12 cellular contexts compared by ENCODE assay signal in the genomic region with DNA sequence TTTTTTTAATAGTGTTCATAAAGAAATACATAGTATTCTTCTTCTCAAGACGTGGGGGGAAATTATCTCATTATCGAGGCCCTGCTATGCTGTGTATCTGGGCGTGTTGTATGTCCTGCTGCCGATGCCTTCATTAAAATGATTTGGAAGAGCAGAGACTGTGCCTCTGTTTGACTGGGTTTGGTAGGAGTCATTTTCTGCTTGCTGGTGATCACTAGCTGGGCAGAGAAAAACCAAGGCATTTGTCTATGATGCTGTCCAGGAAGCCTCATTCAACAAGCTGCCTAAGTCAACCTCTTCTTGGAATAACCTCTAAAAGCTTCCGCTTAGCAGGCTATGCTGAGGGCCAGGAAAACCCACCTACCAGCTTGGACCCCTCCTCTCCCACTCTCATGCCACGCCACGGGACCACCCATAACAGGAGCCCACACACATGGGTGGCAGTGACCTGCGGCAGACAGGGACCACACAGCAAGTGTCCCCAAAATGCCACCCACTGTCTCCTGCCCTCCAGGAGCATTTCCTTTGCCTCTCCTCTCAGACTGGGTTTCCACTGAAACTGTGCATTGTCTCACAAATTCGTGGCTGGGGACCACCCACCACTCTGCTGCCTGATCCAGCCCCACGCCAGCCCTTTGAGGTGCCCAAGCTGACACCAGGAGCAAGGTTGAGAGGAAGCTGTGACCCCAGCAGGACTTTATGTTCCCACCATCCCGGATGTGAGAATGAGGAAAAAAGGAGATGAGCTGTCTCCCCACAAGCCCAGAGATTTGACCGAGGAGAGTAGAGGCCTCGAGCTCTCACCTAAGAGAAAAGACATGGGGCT. TPM values are rescaled to one million over a fixed set of nuclear protein-coding genes. Genes with fewer than 3 reads are reported as not detected.
DNase-seq lines count a peak whose midpoint lies in the region; ATAC-seq, FAIRE-seq and TF ChIP-seq lines count a peak whose summit lies in the region.
"Had no signal": no experiment of that assay in that cellular context is flagged by ENCODE, and none has a peak within 500 bp of the region (broad histone marks: within the 10 kb centered on the region; RNA-seq: fewer than 3 reads in every experiment).

No MANE protein-coding gene starts in this region.

- TF ChIP-seq CTCF in Loucy (conservative IDR thresholded peaks at IDR 0.05; ENCODE audit: low read length) (no peak), left lung (IDR thresholded peaks at IDR 0.05) (no peak)

- no peaks in the 10 kb centered on the region for H3K27me3 ChIP-seq in CD4-positive, CD25-positive, alpha-beta regulatory T cell (ENCODE audit: control insufficient read depth, insufficient read depth, low read length)
- H3K27me3 ChIP-seq in Loucy (ENCODE audit: insufficient read depth, low read length, poor library complexity, severe bottlenecking) (no peaks in the 10 kb centered on the region), left lung (no peaks in the 10 kb centered on the region)
- H3K27me3 ChIP-seq in naive thymus-derived CD4-positive, alpha-beta T cell (ENCODE audit: control insufficient read depth in 2 of 2, insufficient read depth in 2 of 2, low read length in 2 of 2) = no peaks in the 10 kb centered on the region
- H3K27me3 ChIP-seq: BE2C, cardiac muscle cell, hepatocyte had no signal

- intact Hi-C loops in activated T-helper 2 cell treated with anti-CD3 and anti-CD28 coated beads, Interferon-gamma antibody, Interleukin-2, Interleukin-4, amounts not matched to agents 10 μg/mL and 5 μg/mL and 100 μg/mL, durations not matched to agents 14 hours and 24 hours and 36 hours (cut with micrococcal nuclease) = loop anchor here (10.0 kb wide), 2 partner anchors 327 to 817 kb away; no protein-coding TSS in a partner anchor
- intact Hi-C loops in naive thymus-derived CD4-positive, alpha-beta T cell (cut with micrococcal nuclease) = loop anchor here in 1 of 2 donors (5.0 to 10.0 kb wide), 2 partner anchors 35 to 247 kb away; no protein-coding TSS in a partner anchor
- intact Hi-C loops in left lung (cut with DNase I) = no loop called here

- peak overlapping the region; percentile 60 for H3K4me3 ChIP-seq in CD4-positive, CD25-positive, alpha-beta regulatory T cell (ENCODE audit: low read depth, low read length)
- H3K4me3 ChIP-seq in Loucy (ENCODE audit: low read length, poor library complexity, severe bottlenecking) (no peak overlapping the region), left lung (no peak overlapping the region)
- peak overlapping the region; percentile 18 for H3K4me3 ChIP-seq in naive thymus-derived CD4-positive, alpha-beta T cell (ENCODE audit: low read length)
- H3K4me3 ChIP-seq: cardiac muscle cell, hepatocyte had no signal

- no peak overlapping the region for H2AFZ ChIP-seq in Loucy (ENCODE audit: low read length)
- H2AFZ ChIP-seq: hepatocyte had no signal

- no peak for FAIRE-seq in urothelium cell line (lab: Jason Lieb, UNC)

- peak overlapping the region; percentile 67 for H3K4me2 ChIP-seq in Loucy (ENCODE audit: low read depth, low read length, poor library complexity, severe bottlenecking)
- H3K4me2 ChIP-seq: hepatocyte had no signal

- peaks cover 60% of the 10 kb centered on the region for H3K36me3 Mint-ChIP-seq in CD4-positive, CD25-positive, alpha-beta regulatory T cell
- H3K36me3 Mint-ChIP-seq in activated T-helper 2 cell treated with anti-CD3 and anti-CD28 coated beads, Interferon-gamma antibody, Interleukin-2, Interleukin-4, amounts not matched to agents 10 μg/mL and 5 μg/mL and 100 μg/mL, durations not matched to agents 14 hours and 24 hours and 36 hours (ENCODE audit: low read depth) = peaks cover 69% of the 10 kb centered on the region
- peaks cover 36 to 64% (median 55%) of the 10 kb centered on the region in 5 donors for H3K36me3 Mint-ChIP-seq in naive thymus-derived CD4-positive, alpha-beta T cell

- H4K20me1 ChIP-seq in Loucy (ENCODE audit: insufficient read depth, low read length, poor library complexity, severe bottlenecking) = no peaks in the 10 kb centered on the region

- H3F3A ChIP-seq in Loucy (ENCODE audit: low read depth) = peaks cover 26% of the 10 kb centered on the region

- H3K36me3 ChIP-seq in CD4-positive, CD25-positive, alpha-beta regulatory T cell (ENCODE audit: control insufficient read depth, insufficient read depth, low read length) = peaks cover 56% of the 10 kb centered on the region
- peaks cover 63% of the 10 kb centered on the region; the same call in 1 of the 2 replicates for H3K36me3 ChIP-seq in Loucy (ENCODE audit: insufficient read depth, low read length)
- H3K36me3 ChIP-seq in naive thymus-derived CD4-positive, alpha-beta T cell (ENCODE audit: control insufficient read depth in 2 of 3, insufficient read depth in 3 of 3, low read length in 3 of 3) = peaks cover 47 to 54% (median 48%) of the 10 kb centered on the region in 3 experiments
- no peaks in the 10 kb centered on the region for H3K36me3 ChIP-seq in left lung
- H3K36me3 ChIP-seq: BE2C, cardiac muscle cell had no signal

- peak overlapping the region; percentile 91 for H3K9ac ChIP-seq in Loucy (ENCODE audit: low read depth, low read length, poor library complexity, severe bottlenecking)

- H3K27ac Mint-ChIP-seq in CD4-positive, CD25-positive, alpha-beta regulatory T cell = peak overlapping the region; percentile 98 to 100 (median 99)
- H3K27ac Mint-ChIP-seq in activated T-helper 2 cell treated with anti-CD3 and anti-CD28 coated beads, Interferon-gamma antibody, Interleukin-2, Interleukin-4, amounts not matched to agents 10 μg/mL and 5 μg/mL and 100 μg/mL, durations not matched to agents 14 hours and 24 hours and 36 hours = peak overlapping the region; percentile 98
- peak overlapping the region; percentile 93 to 99 (median 96) for H3K27ac Mint-ChIP-seq in naive thymus-derived CD4-positive, alpha-beta T cell

- H3K4me1 ChIP-seq in CD4-positive, CD25-positive, alpha-beta regulatory T cell (ENCODE audit: control insufficient read depth, insufficient read depth, low read length, poor library complexity, severe bottlenecking) = peaks cover 96% of the 10 kb centered on the region
- H3K4me1 ChIP-seq in Loucy (ENCODE audit: insufficient read depth, low read length, poor library complexity, severe bottlenecking) = peaks cover 76% of the 10 kb centered on the region
- peaks cover 88 to 89% of the 10 kb centered on the region in 2 donors for H3K4me1 ChIP-seq in naive thymus-derived CD4-positive, alpha-beta T cell (ENCODE audit: control insufficient read depth in 2 of 2, insufficient read depth in 2 of 2, low read length in 2 of 2)
- H3K4me1 ChIP-seq in left lung = peaks cover 5 to 34% of the 10 kb centered on the region in 2 donors

- POLR2A ChIA-PET in naive thymus-derived CD4-positive, alpha-beta T cell (lab: Charles Lee) = interaction anchor here (0.6 to 13.3 kb wide), 16 partner anchors 10 to 839 kb away, joined by 3 to 709 read pairs (median 5); no protein-coding TSS in a partner anchor

- ATAC-seq in CD4-positive, CD25-positive, alpha-beta regulatory T cell (ENCODE audit: low read depth in 2 of 2) = no peak
- no peak for ATAC-seq in naive thymus-derived CD4-positive, alpha-beta T cell
- no peak for ATAC-seq in left lung

- H3K9me3 Mint-ChIP-seq in CD4-positive, CD25-positive, alpha-beta regulatory T cell = peaks cover 0 to 2% (median 0%) of the 10 kb centered on the region in 7 donors
- no peaks in the 10 kb centered on the region for H3K9me3 Mint-ChIP-seq in activated T-helper 2 cell treated with anti-CD3 and anti-CD28 coated beads, Interferon-gamma antibody, Interleukin-2, Interleukin-4, amounts not matched to agents 10 μg/mL and 5 μg/mL and 100 μg/mL, durations not matched to agents 14 hours and 24 hours and 36 hours
- peaks cover 0 to 18% (median 0%) of the 10 kb centered on the region in 11 donors for H3K9me3 Mint-ChIP-seq in naive thymus-derived CD4-positive, alpha-beta T cell

- CTCF ChIA-PET in naive thymus-derived CD4-positive, alpha-beta T cell (lab: Charles Lee) = interaction anchor here (0.6 to 3.0 kb wide), 9 partner anchors 8 to 709 kb away, joined by 3 to 16 read pairs (median 4); no protein-coding TSS in a partner anchor

- H3K9me2 ChIP-seq in Loucy (replicated peaks; ENCODE audit: low read depth, low read length) = no peaks in the 10 kb centered on the region

- H3K79me2 ChIP-seq in Loucy (ENCODE audit: insufficient read depth, low read length) = peaks cover 67% of the 10 kb centered on the region
- H3K79me2 ChIP-seq: hepatocyte had no signal

- H3K4me1 Mint-ChIP-seq in CD4-positive, CD25-positive, alpha-beta regulatory T cell = peaks cover 43 to 93% (median 77%) of the 10 kb centered on the region in 4 donors
- H3K4me1 Mint-ChIP-seq in activated T-helper 2 cell treated with anti-CD3 and anti-CD28 coated beads, Interferon-gamma antibody, Interleukin-2, Interleukin-4, amounts not matched to agents 10 μg/mL and 5 μg/mL and 100 μg/mL, durations not matched to agents 14 hours and 24 hours and 36 hours (ENCODE audit: low read depth) = peaks cover 89% of the 10 kb centered on the region
- peaks cover 70 to 94% (median 92%) of the 10 kb centered on the region in 7 donors for H3K4me1 Mint-ChIP-seq in naive thymus-derived CD4-positive, alpha-beta T cell

- peak in 1 of 3 donors; percentile 68 for DNase-seq in CD4-positive, CD25-positive, alpha-beta regulatory T cell
- DNase-seq in activated T-helper 2 cell treated with anti-CD3 and anti-CD28 coated beads, Interferon-gamma antibody, Interleukin-2, Interleukin-4, amounts not matched to agents 10 μg/mL and 5 μg/mL and 100 μg/mL, durations not matched to agents 14 hours and 24 hours and 36 hours (ENCODE audit: low spot score) = no peak
- peak in 2 of 9 donors; percentile 23 to 28 for DNase-seq in naive thymus-derived CD4-positive, alpha-beta T cell
- DNase-seq in DMS79 (lab: John Stamatoyannopoulos, UW) (no peak), left lung (no peak), urothelium cell line (ENCODE audit: low spot score) (no peak)
- DNase-seq in effector CD4-positive, alpha-beta T cell = no peak
- DNase-seq: BE2C, GF-D8 had no signal

- peaks cover 10% of the 10 kb centered on the region for H3K27me3 Mint-ChIP-seq in CD4-positive, CD25-positive, alpha-beta regulatory T cell
- peaks cover 3% of the 10 kb centered on the region for H3K27me3 Mint-ChIP-seq in activated T-helper 2 cell treated with anti-CD3 and anti-CD28 coated beads, Interferon-gamma antibody, Interleukin-2, Interleukin-4, amounts not matched to agents 10 μg/mL and 5 μg/mL and 100 μg/mL, durations not matched to agents 14 hours and 24 hours and 36 hours (ENCODE audit: low read depth)
- peaks cover 0 to 4% (median 0%) of the 10 kb centered on the region in 5 donors for H3K27me3 Mint-ChIP-seq in naive thymus-derived CD4-positive, alpha-beta T cell

- H3K4me3 Mint-ChIP-seq in CD4-positive, CD25-positive, alpha-beta regulatory T cell = peak overlapping the region; percentile 79 to 88 (median 84)
- peak overlapping the region; percentile 77 for H3K4me3 Mint-ChIP-seq in activated T-helper 2 cell treated with anti-CD3 and anti-CD28 coated beads, Interferon-gamma antibody, Interleukin-2, Interleukin-4, amounts not matched to agents 10 μg/mL and 5 μg/mL and 100 μg/mL, durations not matched to agents 14 hours and 24 hours and 36 hours (ENCODE audit: low read depth)
- peak overlapping the region; percentile 76 to 92 (median 82) for H3K4me3 Mint-ChIP-seq in naive thymus-derived CD4-positive, alpha-beta T cell

- peak overlapping the region; percentile 99 for H3K27ac ChIP-seq in CD4-positive, CD25-positive, alpha-beta regulatory T cell (ENCODE audit: insufficient read depth, low read length, poor library complexity, severe bottlenecking)
- H3K27ac ChIP-seq in naive thymus-derived CD4-positive, alpha-beta T cell (ENCODE audit: low read depth, low read length) = peak overlapping the region; percentile 96
- no peak overlapping the region for H3K27ac ChIP-seq in left lung
- H3K27ac ChIP-seq: cardiac muscle cell, hepatocyte had no signal

- H3K9me3 ChIP-seq in CD4-positive, CD25-positive, alpha-beta regulatory T cell (ENCODE audit: control insufficient read depth in 2 of 2, low read length in 2 of 2) = no peaks in the 10 kb centered on the region
- H3K9me3 ChIP-seq in Loucy (ENCODE audit: insufficient read depth, low read depth, low read length) = no peaks in the 10 kb centered on the region
- no peaks in the 10 kb centered on the region for H3K9me3 ChIP-seq in naive thymus-derived CD4-positive, alpha-beta T cell (ENCODE audit: control insufficient read depth in 2 of 3, low read length in 3 of 3)
- no peaks in the 10 kb centered on the region for H3K9me3 ChIP-seq in left lung
- H3K9me3 ChIP-seq: BE2C had no signal

RNA-seq across cellular contexts. Expression of a gene that starts 36.8 kb away (rescaled TPM):
- total RNA-seq in CD4-positive, CD25-positive, alpha-beta regulatory T cell = 81.8 TPM
- polyA plus RNA-seq in CD4-positive, CD25-positive, alpha-beta regulatory T cell = 100 to 1,000 TPM; 630 to 720 (median 697) TPM
- total RNA-seq in activated T-helper 2 cell treated with anti-CD3 and anti-CD28 coated beads, Interferon-gamma antibody, Interleukin-2, Interleukin-4, amounts not matched to agents 10 μg/mL and 5 μg/mL and 100 μg/mL, durations not matched to agents 14 hours and 24 hours and 36 hours = 246 and 256 TPM in 2 replicates
- total RNA-seq in naive thymus-derived CD4-positive, alpha-beta T cell = 100 to 1,000 TPM in 3 of 5 experiments, 10 to 100 TPM in 2; 68.8 to 157 (median 117) TPM
- 100 to 1,000 TPM; 766 to 777 TPM for polyA plus RNA-seq in naive thymus-derived CD4-positive, alpha-beta T cell
- total RNA-seq in left lung = 100 to 1,000 TPM; 220 to 251 TPM

RNA-seq across cellular contexts. Expression of a gene that starts 45.9 kb away (rescaled TPM):
- 10.1 TPM for total RNA-seq in CD4-positive, CD25-positive, alpha-beta regulatory T cell
- 10 to 100 TPM; 10.2 to 13.4 (median 11.1) TPM for polyA plus RNA-seq in CD4-positive, CD25-positive, alpha-beta regulatory T cell
- 9.2 and 10.8 TPM in 2 replicates for total RNA-seq in activated T-helper 2 cell treated with anti-CD3 and anti-CD28 coated beads, Interferon-gamma antibody, Interleukin-2, Interleukin-4, amounts not matched to agents 10 μg/mL and 5 μg/mL and 100 μg/mL, durations not matched to agents 14 hours and 24 hours and 36 hours
- total RNA-seq in naive thymus-derived CD4-positive, alpha-beta T cell = 10 to 100 TPM; 10.5 to 16.3 (median 14.7) TPM
- polyA plus RNA-seq in naive thymus-derived CD4-positive, alpha-beta T cell = 10 to 100 TPM in 1 of 2 donors, 1 to 10 TPM in 1; 6.7 to 10.1 TPM
- total RNA-seq in left lung = 10 to 100 TPM; 33.6 to 51.0 TPM

Comparison
In these comparisons a context has a peak if more than half of its experiments do, and no peak if none do; other contexts are left out.
1. H3K27ac ChIP-seq: peak in CD4-positive, CD25-positive, alpha-beta regulatory T cell (single experiment) and naive thymus-derived CD4-positive, alpha-beta T cell (single experiment); none in left lung (0 of 2).
2. H3K4me3 ChIP-seq: peak in CD4-positive, CD25-positive, alpha-beta regulatory T cell (single experiment) and naive thymus-derived CD4-positive, alpha-beta T cell (single experiment); none in Loucy (single experiment) and left lung (0 of 2).
3. Peak in every context shown above with its lines, with median percentiles within 50 percentile points of each other: H3K27ac Mint-ChIP-seq and H3K4me3 Mint-ChIP-seq.